ENCODE assay signal across 21 cellular contexts in the genomic region with DNA sequence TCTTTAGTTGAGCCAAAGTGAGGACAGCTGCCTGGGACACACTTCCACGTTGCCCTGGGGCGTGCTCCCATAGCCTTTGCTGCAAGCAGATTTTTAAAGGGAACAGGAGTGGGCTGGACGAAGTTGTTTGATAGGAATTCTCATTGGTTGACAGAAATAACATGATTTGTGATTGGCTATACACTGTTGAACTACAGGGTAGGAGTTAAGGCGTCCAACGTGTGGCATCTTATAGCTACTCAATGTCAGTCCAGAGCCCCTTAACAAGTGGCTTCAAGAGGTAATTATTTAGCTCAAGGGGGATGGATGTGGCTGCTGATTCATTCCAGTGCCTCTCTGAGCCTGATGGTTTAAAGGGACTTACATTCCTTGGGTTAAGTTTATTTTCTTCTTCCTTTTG.
A peak's percentile ranks its signal among the peaks of the same experiment; 100 is the strongest.
DNase-seq lines count a peak whose midpoint lies in the region; ATAC-seq and TF ChIP-seq lines count a peak whose summit lies in the region.
"Had no signal": no experiment of that assay in that cellular context is flagged by ENCODE, and none has a peak within 500 bp of the region (broad histone marks: within the 10 kb centered on the region; RNA-seq: fewer than 3 reads in every experiment).

No MANE protein-coding gene starts in this region.

- H3K4me3 Mint-ChIP-seq in WTC11 = no peak overlapping the region
- H3K4me3 Mint-ChIP-seq: activated naive CD8-positive, alpha-beta T cell treated with anti-CD3 and anti-CD28 coated beads, Interleukin-2, amount 50 U/mL, for 24 hours; CD8-positive, alpha-beta memory T cell had no signal

- intact Hi-C loops in left lung (cut with DNase I) = no loop called here
- intact Hi-C loops in stomach (cut with DNase I; ENCODE audit: low total_unique reads) = no loop called here

- H3K27ac ChIP-seq in left lung = no peak overlapping the region
- no peak overlapping the region for H3K27ac ChIP-seq in stomach
- H3K27ac ChIP-seq: heart left ventricle, HL-60, sigmoid colon, vagina had no signal

- CTCF ChIA-PET in BJ (lab: Yijun Ruan, JAX) (no interaction called here), WTC11 (lab: Charles Lee) (no interaction called here)

- POLR2A ChIA-PET in BJ (lab: Charles Lee) (no interaction called here), WTC11 (lab: Charles Lee) (interaction anchor here (0.6 kb wide), 1 partner anchor 160 kb away, joined by 4 read pairs; no protein-coding TSS in a partner anchor)

- H3K27ac Mint-ChIP-seq in WTC11 = no peak overlapping the region
- H3K27ac Mint-ChIP-seq: activated naive CD8-positive, alpha-beta T cell treated with anti-CD3 and anti-CD28 coated beads, Interleukin-2, amount 50 U/mL, for 24 hours; activated T-helper 2 cell treated with anti-CD3 and anti-CD28 coated beads, Interferon-gamma antibody, Interleukin-2, Interleukin-4, amounts not matched to agents 10 μg/mL and 5 μg/mL and 100 μg/mL, durations not matched to agents 14 hours and 24 hours and 36 hours; CD8-positive, alpha-beta memory T cell had no signal

- no peaks in the 10 kb centered on the region for H3K36me3 ChIP-seq in BJ (ENCODE audit: control insufficient read depth, insufficient read depth, low read length)
- H3K36me3 ChIP-seq in left lung = no peaks in the 10 kb centered on the region
- H3K36me3 ChIP-seq in stomach = no peaks in the 10 kb centered on the region
- H3K36me3 ChIP-seq: heart left ventricle, sigmoid colon, vagina had no signal

- 62 to 66% (median 64%) methylated on average over 5 of the region's 5 CpGs for WGBS in stomach, 5 donors

- DNase-seq in BJ (ENCODE audit: low read depth) = peak; percentile 17
- DNase-seq in HT1080 (ENCODE audit: low read depth) = peak; percentile 30
- DNase-seq in WTC11 (ENCODE audit: low spot score) = no peak
- no peak for DNase-seq in left lung
- no peak for DNase-seq in stomach
- no peak for DNase-seq in superior temporal gyrus (ENCODE audit: extremely low spot score)
- DNase-seq: activated naive CD8-positive, alpha-beta T cell treated with anti-CD3 and anti-CD28 coated beads, Interleukin-2, amount 50 U/mL, for 24 hours; caudate nucleus; CD8-positive, alpha-beta memory T cell; heart left ventricle; NCI-H1436 treated with DMSO at 0.1 percent for 48 hours; NCI-H446; SHP77 treated with DMSO at 0.1 percent for 48 hours; sigmoid colon; stimulated activated CD4-positive, alpha-beta T cell treated with anti-CD3 and anti-CD28 coated beads, Interleukin-2, amount 100 ng/mL, for 24 hours had no signal

- TF ChIP-seq POLR2A in stomach (IDR thresholded peaks at IDR 0.05) = no peak

- TF ChIP-seq EP300 in stomach (IDR thresholded peaks at IDR 0.05) = no peak

- H3K9me3 ChIP-seq in left lung (no peaks in the 10 kb centered on the region), stomach (no peaks in the 10 kb centered on the region)
- H3K9me3 ChIP-seq: heart left ventricle, sigmoid colon, vagina had no signal

- peaks cover 5% of the 10 kb centered on the region; the same call in 1 of the 2 replicates for H3K9me3 Mint-ChIP-seq in WTC11
- H3K9me3 Mint-ChIP-seq: activated naive CD8-positive, alpha-beta T cell treated with anti-CD3 and anti-CD28 coated beads, Interleukin-2, amount 50 U/mL, for 24 hours; activated T-helper 2 cell treated with anti-CD3 and anti-CD28 coated beads, Interferon-gamma antibody, Interleukin-2, Interleukin-4, amounts not matched to agents 10 μg/mL and 5 μg/mL and 100 μg/mL, durations not matched to agents 14 hours and 24 hours and 36 hours; CD8-positive, alpha-beta memory T cell had no signal

- H3K27me3 Mint-ChIP-seq in WTC11 (ENCODE audit: low read depth) = no peaks in the 10 kb centered on the region; the same call in 1 of the 2 replicates

- no peak for TF ChIP-seq CTCF in BJ (IDR thresholded peaks at IDR 0.05; ENCODE audit: insufficient read depth, low read depth, low read length)
- TF ChIP-seq CTCF in WTC11 (IDR thresholded peaks at IDR 0.05) = no peak
- TF ChIP-seq CTCF in left lung (IDR thresholded peaks at IDR 0.05) = no peak
- no peak for TF ChIP-seq CTCF in stomach (IDR thresholded peaks at IDR 0.05)

- H3K4me1 ChIP-seq in left lung = no peaks in the 10 kb centered on the region
- H3K4me1 ChIP-seq in stomach = no peaks in the 10 kb centered on the region
- H3K4me1 ChIP-seq: heart left ventricle, sigmoid colon had no signal

- no peak overlapping the region for H3K4me3 ChIP-seq in BJ (ENCODE audit: low read depth, low read length)
- H3K4me3 ChIP-seq in left lung = no peak overlapping the region
- H3K4me3 ChIP-seq in stomach = no peak overlapping the region
- H3K4me3 ChIP-seq: heart left ventricle, sigmoid colon, vagina had no signal

- H3K27me3 ChIP-seq in BJ (ENCODE audit: control insufficient read depth, insufficient read depth, low read length) (peaks cover 12% of the 10 kb centered on the region), left lung (no peaks in the 10 kb centered on the region), stomach (peaks cover 0 to 6% (median 0%) of the 10 kb centered on the region in 3 donors)
- H3K27me3 ChIP-seq: sigmoid colon, vagina had no signal

- no peaks in the 10 kb centered on the region for H3K36me3 Mint-ChIP-seq in WTC11

- ATAC-seq in WTC11 = peak; percentile 81
- peak; percentile 91 for ATAC-seq in left lung
- no peak for ATAC-seq in HG03342 (IDR thresholded peaks at IDR 0.05; ENCODE audit: unreplicated experiment)
- no peak for ATAC-seq in GM21360 (IDR thresholded peaks at IDR 0.05; ENCODE audit: unreplicated experiment)
- ATAC-seq: activated CD4-positive, CD25-positive, alpha-beta regulatory T cell treated with anti-CD3 and anti-CD28 coated beads, Interleukin-2, amount 50 U/mL, for 24 hours; activated naive CD8-positive, alpha-beta T cell treated with anti-CD3 and anti-CD28 coated beads, Interleukin-2, amount 50 U/mL, for 24 hours; heart left ventricle had no signal

- H3K4me1 Mint-ChIP-seq in WTC11 = peaks cover 34% of the 10 kb centered on the region

TF ChIP-seq in WTC11, 78 proteins besides CTCF, POLR2A, EP300 and RAD21 (continues in another document):
- TF ChIP-seq AR (CRISPR knock-in tag; IDR thresholded peaks at IDR 0.05) (no peak), ZNF423 (CRISPR knock-in tag; IDR thresholded peaks at IDR 0.05) (no peak)
- TF ChIP-seq, protein P1, sequence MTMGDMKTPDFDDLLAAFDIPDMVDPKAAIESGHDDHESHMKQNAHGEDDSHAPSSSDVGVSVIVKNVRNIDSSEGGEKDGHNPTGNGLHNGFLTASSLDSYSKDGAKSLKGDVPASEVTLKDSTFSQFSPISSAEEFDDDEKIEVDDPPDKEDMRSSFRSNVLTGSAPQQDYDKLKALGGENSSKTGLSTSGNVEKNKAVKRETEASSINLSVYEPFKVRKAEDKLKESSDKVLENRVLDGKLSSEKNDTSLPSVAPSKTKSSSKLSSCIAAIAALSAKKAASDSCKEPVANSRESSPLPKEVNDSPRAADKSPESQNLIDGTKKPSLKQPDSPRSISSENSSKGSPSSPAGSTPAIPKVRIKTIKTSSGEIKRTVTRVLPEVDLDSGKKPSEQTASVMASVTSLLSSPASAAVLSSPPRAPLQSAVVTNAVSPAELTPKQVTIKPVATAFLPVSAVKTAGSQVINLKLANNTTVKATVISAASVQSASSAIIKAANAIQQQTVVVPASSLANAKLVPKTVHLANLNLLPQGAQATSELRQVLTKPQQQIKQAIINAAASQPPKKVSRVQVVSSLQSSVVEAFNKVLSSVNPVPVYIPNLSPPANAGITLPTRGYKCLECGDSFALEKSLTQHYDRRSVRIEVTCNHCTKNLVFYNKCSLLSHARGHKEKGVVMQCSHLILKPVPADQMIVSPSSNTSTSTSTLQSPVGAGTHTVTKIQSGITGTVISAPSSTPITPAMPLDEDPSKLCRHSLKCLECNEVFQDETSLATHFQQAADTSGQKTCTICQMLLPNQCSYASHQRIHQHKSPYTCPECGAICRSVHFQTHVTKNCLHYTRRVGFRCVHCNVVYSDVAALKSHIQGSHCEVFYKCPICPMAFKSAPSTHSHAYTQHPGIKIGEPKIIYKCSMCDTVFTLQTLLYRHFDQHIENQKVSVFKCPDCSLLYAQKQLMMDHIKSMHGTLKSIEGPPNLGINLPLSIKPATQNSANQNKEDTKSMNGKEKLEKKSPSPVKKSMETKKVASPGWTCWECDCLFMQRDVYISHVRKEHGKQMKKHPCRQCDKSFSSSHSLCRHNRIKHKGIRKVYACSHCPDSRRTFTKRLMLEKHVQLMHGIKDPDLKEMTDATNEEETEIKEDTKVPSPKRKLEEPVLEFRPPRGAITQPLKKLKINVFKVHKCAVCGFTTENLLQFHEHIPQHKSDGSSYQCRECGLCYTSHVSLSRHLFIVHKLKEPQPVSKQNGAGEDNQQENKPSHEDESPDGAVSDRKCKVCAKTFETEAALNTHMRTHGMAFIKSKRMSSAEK (CRISPR knock-in tag; IDR thresholded peaks at IDR 0.05; ENCODE audit: borderline replicate concordance) = no peak

Comparison
In these comparisons a context has a peak if more than half of its experiments do, and no peak if none do; other contexts are left out.
1. DNase-seq: peak in BJ (single experiment) and HT1080 (single experiment); none in WTC11 (single experiment), left lung (0 of 2), stomach (single experiment) and superior temporal gyrus (single experiment).
2. ATAC-seq: peak in WTC11 (single experiment) and left lung (single experiment); none in HG03342 (single experiment) and GM21360 (single experiment).